In genomic region chr20:58481541-58482021, GRCh38 we compare ENCODE assay signal across 8 cellular contexts. TPM values are rescaled to one million over a fixed set of nuclear protein-coding genes. Genes with fewer than 3 reads are reported as not detected.
DNase-seq lines count a peak whose midpoint lies in the region; ATAC-seq and TF ChIP-seq lines count a peak whose summit lies in the region.

No MANE protein-coding gene starts in this region.

- H3K4me3 ChIP-seq in Panc1 (ENCODE audit: low read depth in 2 of 2, low read length in 2 of 2) (no peak overlapping the region), adipocyte (ENCODE audit: low read length) (no peak overlapping the region)

- H3K36me3 ChIP-seq in Panc1 (ENCODE audit: control insufficient read depth, insufficient read depth, low read length): no peaks in the 10 kb centered on the region
- no peaks in the 10 kb centered on the region for H3K36me3 ChIP-seq in adipocyte (ENCODE audit: control insufficient read depth, insufficient read depth, low read length, severe bottlenecking)

- H3K9me3 ChIP-seq in Panc1 (ENCODE audit: control insufficient read depth, insufficient read depth, low read depth, low read length): peaks cover 8% of the 10 kb centered on the region; the same call in 1 of the 2 replicates
- H3K9me3 ChIP-seq in adipocyte (ENCODE audit: control insufficient read depth, low read length): peaks cover 36% of the 10 kb centered on the region

- no peak overlapping the region for H3K4me3 Mint-ChIP-seq in natural killer cell
- H3K4me3 Mint-ChIP-seq in activated T-helper 2 cell treated with anti-CD3 and anti-CD28 coated beads, Interferon-gamma antibody, Interleukin-2, Interleukin-4, amounts not matched to agents 10 μg/mL and 5 μg/mL and 100 μg/mL, durations not matched to agents 14 hours and 24 hours and 36 hours (ENCODE audit: low read depth): no peak overlapping the region

- ATAC-seq in Panc1: no peak
- no peak for ATAC-seq in natural killer cell

- peaks cover 6% of the 10 kb centered on the region in 2 donors for H3K9me3 Mint-ChIP-seq in natural killer cell
- H3K9me3 Mint-ChIP-seq in activated T-helper 2 cell treated with anti-CD3 and anti-CD28 coated beads, Interferon-gamma antibody, Interleukin-2, Interleukin-4, amounts not matched to agents 10 μg/mL and 5 μg/mL and 100 μg/mL, durations not matched to agents 14 hours and 24 hours and 36 hours: peaks cover 11% of the 10 kb centered on the region

- peak; percentile 80 for DNase-seq in GM13977 (ENCODE audit: low spot score)
- DNase-seq in Panc1 (ENCODE audit: low read depth, low spot score): no peak
- peak; percentile 69 for DNase-seq in adipocyte (ENCODE audit: low read depth)
- peak; percentile 46 for DNase-seq in iris pigment epithelial cell (ENCODE audit: low read depth)
- DNase-seq in stimulated activated CD4-positive, alpha-beta T cell treated with anti-CD3 and anti-CD28 coated beads, Interleukin-4, amount 100 ng/mL, for 4 hours: peak; percentile 35 to 46
- DNase-seq in NCI-H1436 (lab: John Stamatoyannopoulos, UW): no peak
- no peak for DNase-seq in natural killer cell
- no peak for DNase-seq in activated T-helper 2 cell treated with anti-CD3 and anti-CD28 coated beads, Interferon-gamma antibody, Interleukin-2, Interleukin-4, amounts not matched to agents 10 μg/mL and 5 μg/mL and 100 μg/mL, durations not matched to agents 14 hours and 24 hours and 36 hours (ENCODE audit: low spot score)

- CTCF ChIA-PET in Panc1 (lab: Charles Lee): no interaction called here

- in situ Hi-C loops in GM13977 (cut with MboI; ENCODE audit: low pct_unique_long_range_greater_than_20kb, low sequenced_read_pairs, unreplicated experiment) (loop anchor here (25.0 kb wide), 1 partner anchor 356 kb away; no protein-coding TSS in a partner anchor), Panc1 (cut with HindIII; ENCODE audit: low pct_unique_long_range_greater_than_20kb, low sequenced_read_pairs) (no loop called here)

- no peaks in the 10 kb centered on the region for H3K4me1 ChIP-seq in Panc1 (ENCODE audit: control insufficient read depth, insufficient read depth, low read length)
- H3K4me1 ChIP-seq in adipocyte (ENCODE audit: control insufficient read depth, insufficient read depth, low read length): peaks cover 4% of the 10 kb centered on the region

- no peaks in the 10 kb centered on the region for H3K27me3 ChIP-seq in Panc1 (ENCODE audit: control insufficient read depth, insufficient read depth, low read length)
- no peaks in the 10 kb centered on the region for H3K27me3 ChIP-seq in adipocyte (replicated peaks; ENCODE audit: control insufficient read depth, insufficient read depth, low read length)

- POLR2A ChIA-PET in Panc1 (lab: Charles Lee): no interaction called here

- TF ChIP-seq CTCF in GM13977 (IDR thresholded peaks at IDR 0.05; ENCODE audit: extremely low read depth, insufficient read depth, missing control alignments) (peak; percentile 59), Panc1 (IDR thresholded peaks at IDR 0.05) (peak; percentile 55; the same call in 1 of the 2 replicates), natural killer cell (IDR thresholded peaks at IDR 0.05) (no peak)

- BruUV-seq in Panc1 (replicated peaks; lab: Mats Ljungman, UMichigan): no TSS peak

- no peak overlapping the region for H3K27ac Mint-ChIP-seq in natural killer cell
- H3K27ac Mint-ChIP-seq in activated T-helper 2 cell treated with anti-CD3 and anti-CD28 coated beads, Interferon-gamma antibody, Interleukin-2, Interleukin-4, amounts not matched to agents 10 μg/mL and 5 μg/mL and 100 μg/mL, durations not matched to agents 14 hours and 24 hours and 36 hours: no peak overlapping the region

- H3K27me3 Mint-ChIP-seq in natural killer cell (ENCODE audit: low read depth in 2 of 2): peaks cover 8 to 22% of the 10 kb centered on the region in 2 donors
- H3K27me3 Mint-ChIP-seq in activated T-helper 2 cell treated with anti-CD3 and anti-CD28 coated beads, Interferon-gamma antibody, Interleukin-2, Interleukin-4, amounts not matched to agents 10 μg/mL and 5 μg/mL and 100 μg/mL, durations not matched to agents 14 hours and 24 hours and 36 hours (ENCODE audit: low read depth): peaks cover 8% of the 10 kb centered on the region

- H3K36me3 Mint-ChIP-seq in natural killer cell: peaks cover 12% of the 10 kb centered on the region
- no peaks in the 10 kb centered on the region for H3K36me3 Mint-ChIP-seq in activated T-helper 2 cell treated with anti-CD3 and anti-CD28 coated beads, Interferon-gamma antibody, Interleukin-2, Interleukin-4, amounts not matched to agents 10 μg/mL and 5 μg/mL and 100 μg/mL, durations not matched to agents 14 hours and 24 hours and 36 hours (ENCODE audit: low read depth)

- intact Hi-C loops in Panc1 (cut with micrococcal nuclease; ENCODE audit: unreplicated experiment): no loop called here
- intact Hi-C loops in natural killer cell (cut with micrococcal nuclease): no loop called here
- intact Hi-C loops in activated T-helper 2 cell treated with anti-CD3 and anti-CD28 coated beads, Interferon-gamma antibody, Interleukin-2, Interleukin-4, amounts not matched to agents 10 μg/mL and 5 μg/mL and 100 μg/mL, durations not matched to agents 14 hours and 24 hours and 36 hours (cut with micrococcal nuclease): loop anchor here (5.0 to 10.0 kb wide), 2 partner anchors 173 to 366 kb away; partner anchors contain the start of gene STX16

- H3K9ac ChIP-seq in adipocyte (ENCODE audit: low read length): peak overlapping the region; percentile 23

- H3K4me1 Mint-ChIP-seq in natural killer cell: no peaks in the 10 kb centered on the region
- peaks cover 3% of the 10 kb centered on the region for H3K4me1 Mint-ChIP-seq in activated T-helper 2 cell treated with anti-CD3 and anti-CD28 coated beads, Interferon-gamma antibody, Interleukin-2, Interleukin-4, amounts not matched to agents 10 μg/mL and 5 μg/mL and 100 μg/mL, durations not matched to agents 14 hours and 24 hours and 36 hours (ENCODE audit: low read depth)

- H3K27ac ChIP-seq in Panc1 (ENCODE audit: low read length): no peak overlapping the region

RNA-seq across cellular contexts. Expression of gene APCDD1L, which starts 33.6 kb away (rescaled TPM):
- total RNA-seq in Panc1 (2021; ENCODE audit: unreplicated experiment): 0.62 TPM
- polyA plus RNA-seq in Panc1 (2012; ENCODE audit: insufficient read length): 2.0 TPM
- total RNA-seq in natural killer cell: not detected
- not detected in 2 replicates for total RNA-seq in activated T-helper 2 cell treated with anti-CD3 and anti-CD28 coated beads, Interferon-gamma antibody, Interleukin-2, Interleukin-4, amounts not matched to agents 10 μg/mL and 5 μg/mL and 100 μg/mL, durations not matched to agents 14 hours and 24 hours and 36 hours

Comparison
In these comparisons a context has a peak if more than half of its experiments do, and no peak if none do; other contexts are left out.
1. DNase-seq: peak in GM13977 (single experiment), adipocyte (single experiment), iris pigment epithelial cell (single experiment) and stimulated activated CD4-positive, alpha-beta T cell treated with anti-CD3 and anti-CD28 coated beads, Interleukin-4, amount 100 ng/mL, for 4 hours (2 of 2); none in Panc1 (single experiment), NCI-H1436 (single experiment), natural killer cell (single experiment) and activated T-helper 2 cell treated with anti-CD3 and anti-CD28 coated beads, Interferon-gamma antibody, Interleukin-2, Interleukin-4, amounts not matched to agents 10 μg/mL and 5 μg/mL and 100 μg/mL, durations not matched to agents 14 hours and 24 hours and 36 hours (single experiment).